Comparison of ENCODE assay signal across 19 cellular contexts in the genomic region with DNA sequence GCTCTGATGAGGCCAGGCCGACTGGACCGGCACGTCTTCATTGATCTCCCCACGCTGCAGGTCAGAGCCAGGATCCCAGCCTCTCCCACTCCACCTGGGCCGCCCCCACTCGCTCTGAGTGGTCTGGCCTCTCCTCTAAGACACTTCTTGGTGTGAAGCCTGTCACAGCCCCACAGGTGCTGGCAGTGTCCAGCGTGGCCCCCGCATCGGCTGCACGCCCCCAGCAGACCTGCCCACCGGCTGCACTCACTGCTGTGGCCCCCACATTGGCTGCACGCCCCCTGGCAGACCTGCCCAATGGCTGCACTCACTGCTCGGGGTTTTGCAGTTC. TPM values are rescaled to one million over a fixed set of nuclear protein-coding genes. Genes with fewer than 3 reads are reported as not detected.
"Had no signal": no experiment of that assay in that cellular context is flagged by ENCODE, and none has a peak within 500 bp of the region (broad histone marks: within the 10 kb centered on the region; RNA-seq: fewer than 3 reads in every experiment).

No MANE protein-coding gene starts in this region.

- H3K4me3 Mint-ChIP-seq: mesothelial cell of epicardium had no signal

- H3K4me3 ChIP-seq: coronary artery, dorsolateral prefrontal cortex, esophagus muscularis mucosa, gastroesophageal sphincter, heart right ventricle, left lung, lower lobe of right lung, mucosa of descending colon had no signal

- DNase-seq: dermis blood vessel endothelial cell; dorsolateral prefrontal cortex; effector CD4-positive, alpha-beta T cell; effector memory CD4-positive, alpha-beta T cell; foreskin keratinocyte; glutamatergic neuron; head of caudate nucleus; heart right ventricle; hippocampal formation; left cardiac atrium; left lung; left ventricle myocardium superior; lower lobe of right lung; mesenchymal stem cell; mucosa of descending colon had no signal

- H3K4me1 ChIP-seq: foreskin keratinocyte, left lung, lower lobe of right lung had no signal

- H3K4me1 Mint-ChIP-seq: mesothelial cell of epicardium had no signal

- ATAC-seq: foreskin keratinocyte, gastroesophageal sphincter, heart right ventricle, left cardiac atrium, left ventricle myocardium superior had no signal

- H3K9me3 ChIP-seq: esophagus muscularis mucosa, gastroesophageal sphincter, heart right ventricle, left lung, lower lobe of right lung, mucosa of descending colon had no signal

- H3K9me3 Mint-ChIP-seq: mesothelial cell of epicardium had no signal

- H3K27ac ChIP-seq: coronary artery, esophagus muscularis mucosa, foreskin keratinocyte, gastroesophageal sphincter, heart right ventricle, left lung, lower lobe of right lung had no signal

- H3K27ac Mint-ChIP-seq: mesothelial cell of epicardium had no signal

- H3K27me3 ChIP-seq: dorsolateral prefrontal cortex, esophagus muscularis mucosa, foreskin keratinocyte, gastroesophageal sphincter, heart right ventricle, left lung had no signal

RNA-seq across cellular contexts. Expression of a gene that starts 30.9 kb away (rescaled TPM):
- total RNA-seq: left cardiac atrium, left ventricle myocardium superior had no signal
